1 cellular context compared by ENCODE assay signal in the genomic region with DNA sequence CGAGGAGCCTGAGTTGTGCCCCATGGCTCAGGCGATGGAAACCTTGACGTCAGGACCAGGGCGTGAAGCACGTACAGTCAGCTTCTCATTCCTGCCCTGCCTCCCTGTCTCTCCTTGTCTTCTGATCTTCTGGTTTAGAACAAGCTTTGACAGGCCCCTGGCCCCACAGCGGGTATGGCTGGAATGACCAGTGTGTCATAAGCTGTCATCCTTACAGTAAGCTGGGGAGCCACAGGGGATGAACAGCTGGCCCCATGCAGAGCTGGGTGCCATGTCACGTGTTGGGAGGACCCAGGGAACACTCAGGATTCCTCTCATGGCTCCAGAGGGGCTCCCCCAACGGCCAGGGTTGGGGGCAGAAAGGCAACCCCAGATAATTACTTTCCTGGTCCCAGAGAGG.
TF ChIP-seq lines count a peak whose summit lies in the region.

No MANE protein-coding gene starts in this region.

TF ChIP-seq in WTC11, 78 proteins besides CTCF, POLR2A, EP300 and RAD21 (continued from another document):
- TF ChIP-seq, protein P1, sequence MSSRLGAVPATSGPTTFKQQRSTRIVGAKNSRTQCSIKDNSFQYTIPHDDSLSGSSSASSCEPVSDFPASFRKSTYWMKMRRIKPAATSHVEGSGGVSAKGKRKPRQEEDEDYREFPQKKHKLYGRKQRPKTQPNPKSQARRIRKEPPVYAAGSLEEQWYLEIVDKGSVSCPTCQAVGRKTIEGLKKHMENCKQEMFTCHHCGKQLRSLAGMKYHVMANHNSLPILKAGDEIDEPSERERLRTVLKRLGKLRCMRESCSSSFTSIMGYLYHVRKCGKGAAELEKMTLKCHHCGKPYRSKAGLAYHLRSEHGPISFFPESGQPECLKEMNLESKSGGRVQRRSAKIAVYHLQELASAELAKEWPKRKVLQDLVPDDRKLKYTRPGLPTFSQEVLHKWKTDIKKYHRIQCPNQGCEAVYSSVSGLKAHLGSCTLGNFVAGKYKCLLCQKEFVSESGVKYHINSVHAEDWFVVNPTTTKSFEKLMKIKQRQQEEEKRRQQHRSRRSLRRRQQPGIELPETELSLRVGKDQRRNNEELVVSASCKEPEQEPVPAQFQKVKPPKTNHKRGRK (CRISPR knock-in tag; IDR thresholded peaks at IDR 0.05; ENCODE audit: borderline replicate concordance), result no peak
- TF ChIP-seq FOXP4 (CRISPR knock-in tag; IDR thresholded peaks at IDR 0.05) (no peak), ZNF317 (CRISPR knock-in tag; IDR thresholded peaks at IDR 0.05; ENCODE audit: borderline replicate concordance, low read depth) (no peak), ZNF416 (CRISPR knock-in tag; IDR thresholded peaks at IDR 0.05) (no peak), RELA (CRISPR knock-in tag; IDR thresholded peaks at IDR 0.05; ENCODE audit: borderline replicate concordance) (no peak), ZNF671 (CRISPR knock-in tag; IDR thresholded peaks at IDR 0.05) (no peak)
- TF ChIP-seq, protein P2, sequence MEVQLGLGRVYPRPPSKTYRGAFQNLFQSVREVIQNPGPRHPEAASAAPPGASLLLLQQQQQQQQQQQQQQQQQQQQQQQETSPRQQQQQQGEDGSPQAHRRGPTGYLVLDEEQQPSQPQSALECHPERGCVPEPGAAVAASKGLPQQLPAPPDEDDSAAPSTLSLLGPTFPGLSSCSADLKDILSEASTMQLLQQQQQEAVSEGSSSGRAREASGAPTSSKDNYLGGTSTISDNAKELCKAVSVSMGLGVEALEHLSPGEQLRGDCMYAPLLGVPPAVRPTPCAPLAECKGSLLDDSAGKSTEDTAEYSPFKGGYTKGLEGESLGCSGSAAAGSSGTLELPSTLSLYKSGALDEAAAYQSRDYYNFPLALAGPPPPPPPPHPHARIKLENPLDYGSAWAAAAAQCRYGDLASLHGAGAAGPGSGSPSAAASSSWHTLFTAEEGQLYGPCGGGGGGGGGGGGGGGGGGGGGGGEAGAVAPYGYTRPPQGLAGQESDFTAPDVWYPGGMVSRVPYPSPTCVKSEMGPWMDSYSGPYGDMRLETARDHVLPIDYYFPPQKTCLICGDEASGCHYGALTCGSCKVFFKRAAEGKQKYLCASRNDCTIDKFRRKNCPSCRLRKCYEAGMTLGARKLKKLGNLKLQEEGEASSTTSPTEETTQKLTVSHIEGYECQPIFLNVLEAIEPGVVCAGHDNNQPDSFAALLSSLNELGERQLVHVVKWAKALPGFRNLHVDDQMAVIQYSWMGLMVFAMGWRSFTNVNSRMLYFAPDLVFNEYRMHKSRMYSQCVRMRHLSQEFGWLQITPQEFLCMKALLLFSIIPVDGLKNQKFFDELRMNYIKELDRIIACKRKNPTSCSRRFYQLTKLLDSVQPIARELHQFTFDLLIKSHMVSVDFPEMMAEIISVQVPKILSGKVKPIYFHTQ (CRISPR knock-in tag; IDR thresholded peaks at IDR 0.05), result no peak
- TF ChIP-seq, protein P3, sequence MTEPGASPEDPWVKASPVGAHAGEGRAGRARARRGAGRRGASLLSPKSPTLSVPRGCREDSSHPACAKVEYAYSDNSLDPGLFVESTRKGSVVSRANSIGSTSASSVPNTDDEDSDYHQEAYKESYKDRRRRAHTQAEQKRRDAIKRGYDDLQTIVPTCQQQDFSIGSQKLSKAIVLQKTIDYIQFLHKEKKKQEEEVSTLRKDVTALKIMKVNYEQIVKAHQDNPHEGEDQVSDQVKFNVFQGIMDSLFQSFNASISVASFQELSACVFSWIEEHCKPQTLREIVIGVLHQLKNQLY (CRISPR knock-in tag; IDR thresholded peaks at IDR 0.05), result no peak
